ENCODE assay signal across 26 cellular contexts in the genomic region with DNA sequence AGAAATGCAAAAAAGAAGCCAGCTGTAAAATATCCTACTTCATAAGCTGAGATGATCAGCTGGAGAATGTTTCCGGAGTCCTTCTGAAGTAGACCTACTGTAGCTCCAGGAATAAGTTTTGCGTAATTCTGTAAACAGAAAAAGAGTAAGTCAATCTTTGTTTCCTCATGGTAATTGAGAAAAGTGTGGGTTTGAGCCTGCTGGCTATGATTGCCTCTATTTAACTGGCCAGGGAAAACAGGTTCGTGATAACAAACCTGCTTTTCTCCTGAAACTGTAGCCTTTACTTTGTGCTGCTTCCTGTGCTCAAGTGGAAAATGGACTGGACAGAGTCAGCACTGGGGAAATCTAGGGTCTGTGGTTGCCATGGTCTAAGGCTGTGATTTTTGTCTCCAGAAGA. TPM values are rescaled to one million over a fixed set of nuclear protein-coding genes. Genes with fewer than 3 reads are reported as not detected.
DNase-seq lines count a peak whose midpoint lies in the region; ATAC-seq and TF ChIP-seq lines count a peak whose summit lies in the region.
"Had no signal": no experiment of that assay in that cellular context is flagged by ENCODE, and none has a peak within 500 bp of the region (broad histone marks: within the 10 kb centered on the region; RNA-seq: fewer than 3 reads in every experiment).

No MANE protein-coding gene starts in this region.

- no peak overlapping the region for H3K4me3 Mint-ChIP-seq in nephron
- no peak overlapping the region for H3K4me3 Mint-ChIP-seq in activated T-helper 1 cell treated with anti-CD3 and anti-CD28 coated beads, Interleukin-12 subunit alpha, Interleukin-12 subunit beta, Interleukin-2, Interleukin-4 antibody, amounts not matched to agents 30 ng/mL and 10 ng/mL and 1 ng/mL, durations not matched to agents 14 hours and 24 hours and 36 hours
- H3K4me3 Mint-ChIP-seq: activated CD4-positive, alpha-beta T cell treated with anti-CD3 and anti-CD28 coated beads for 36 hours; activated T-cell treated with anti-CD3 and anti-CD28 coated beads, Interleukin-2, amount 50 U/mL, for 72 hours; CD14-positive monocyte; central memory CD8-positive, alpha-beta T cell; naive thymus-derived CD8-positive, alpha-beta T cell; T-cell had no signal

- POLR2A ChIA-PET in AG04450 (lab: Yijun Ruan, JAX) (no interaction called here), Panc1 (lab: Charles Lee) (no interaction called here)

- TF ChIP-seq CTCF in AG04450 (IDR thresholded peaks at IDR 0.05; ENCODE audit: low read depth, low read length) (no peak), Panc1 (IDR thresholded peaks at IDR 0.05) (no peak), fibroblast of pulmonary artery (IDR thresholded peaks at IDR 0.05; ENCODE audit: low read length, missing control alignments) (no peak), nephron (IDR thresholded peaks at IDR 0.05; ENCODE audit: unreplicated experiment in 3 of 3) (no peak), esophagus muscularis mucosa (IDR thresholded peaks at IDR 0.05) (no peak)

- WGBS in esophagus muscularis mucosa = 78% methylated on average over 3 of the region's 3 CpGs

- H3K27me3 ChIP-seq in AG04450 (ENCODE audit: control insufficient read depth, insufficient read depth, low read length) (peaks cover 4% of the 10 kb centered on the region), Panc1 (ENCODE audit: control insufficient read depth, insufficient read depth, low read length) (no peaks in the 10 kb centered on the region), esophagus muscularis mucosa (no peaks in the 10 kb centered on the region)
- H3K27me3 ChIP-seq: gastroesophageal sphincter, sigmoid colon had no signal

- H3K36me3 ChIP-seq in Panc1 (ENCODE audit: control insufficient read depth, insufficient read depth, low read length) = no peaks in the 10 kb centered on the region
- H3K36me3 ChIP-seq in esophagus muscularis mucosa = no peaks in the 10 kb centered on the region
- H3K36me3 ChIP-seq: gastroesophageal sphincter, sigmoid colon had no signal

- no peak for ATAC-seq in Panc1
- no peak for ATAC-seq in HG03025 (IDR thresholded peaks at IDR 0.05; ENCODE audit: low FRiP score, unreplicated experiment)
- no peak for ATAC-seq in GM18870 (IDR thresholded peaks at IDR 0.05; ENCODE audit: unreplicated experiment)
- ATAC-seq: activated CD4-positive, alpha-beta T cell treated with anti-CD3 and anti-CD28 coated beads for 36 hours; activated T-cell treated with anti-CD3 and anti-CD28 coated beads, Interleukin-2, amount 50 U/mL, for 72 hours; gastroesophageal sphincter; naive thymus-derived CD8-positive, alpha-beta T cell; T-cell had no signal

- H3K9me3 Mint-ChIP-seq in nephron = no peaks in the 10 kb centered on the region
- H3K9me3 Mint-ChIP-seq in activated T-helper 1 cell treated with anti-CD3 and anti-CD28 coated beads, Interleukin-12 subunit alpha, Interleukin-12 subunit beta, Interleukin-2, Interleukin-4 antibody, amounts not matched to agents 30 ng/mL and 10 ng/mL and 1 ng/mL, durations not matched to agents 14 hours and 24 hours and 36 hours = no peaks in the 10 kb centered on the region
- H3K9me3 Mint-ChIP-seq: activated T-cell treated with anti-CD3 and anti-CD28 coated beads, Interleukin-2, amount 50 U/mL, for 72 hours; central memory CD8-positive, alpha-beta T cell; naive thymus-derived CD8-positive, alpha-beta T cell; T-cell had no signal

- H3K36me3 Mint-ChIP-seq in nephron (ENCODE audit: low read depth) = no peaks in the 10 kb centered on the region
- no peaks in the 10 kb centered on the region for H3K36me3 Mint-ChIP-seq in activated T-helper 1 cell treated with anti-CD3 and anti-CD28 coated beads, Interleukin-12 subunit alpha, Interleukin-12 subunit beta, Interleukin-2, Interleukin-4 antibody, amounts not matched to agents 30 ng/mL and 10 ng/mL and 1 ng/mL, durations not matched to agents 14 hours and 24 hours and 36 hours (ENCODE audit: low read depth)
- H3K36me3 Mint-ChIP-seq: CD14-positive monocyte; naive thymus-derived CD8-positive, alpha-beta T cell; T-cell had no signal

- no peak overlapping the region for H3K27ac ChIP-seq in AG04450 (ENCODE audit: low read depth, low read length)
- peak overlapping the region; percentile 54; the same call in 1 of the 2 replicates for H3K27ac ChIP-seq in Panc1 (ENCODE audit: low read length)
- H3K27ac ChIP-seq in esophagus muscularis mucosa (replicated peaks in 1 of 4) = no peak overlapping the region
- H3K27ac ChIP-seq: gastroesophageal sphincter, parathyroid adenoma had no signal

- intact Hi-C loops in Panc1 (cut with micrococcal nuclease; ENCODE audit: unreplicated experiment) (no loop called here), esophagus muscularis mucosa (cut with DNase I) (no loop called here)
- intact Hi-C loops in activated T-helper 1 cell treated with anti-CD3 and anti-CD28 coated beads, Interleukin-12 subunit alpha, Interleukin-12 subunit beta, Interleukin-2, Interleukin-4 antibody, amounts not matched to agents 30 ng/mL and 10 ng/mL and 1 ng/mL, durations not matched to agents 14 hours and 24 hours and 36 hours (cut with micrococcal nuclease) = no loop called here

- no peak overlapping the region for H3K4me3 ChIP-seq in AG04450 (ENCODE audit: low read depth, low read length)
- H3K4me3 ChIP-seq in Panc1 (ENCODE audit: low read depth in 2 of 2, low read length in 2 of 2) = no peak overlapping the region
- H3K4me3 ChIP-seq in fibroblast of pulmonary artery (replicated peaks; ENCODE audit: low read depth, low read length) = no peak overlapping the region
- H3K4me3 ChIP-seq in esophagus muscularis mucosa = no peak overlapping the region
- H3K4me3 ChIP-seq: gastroesophageal sphincter, sigmoid colon had no signal

- CTCF ChIA-PET in AG04450 (lab: Charles Lee) = interaction anchor here (0.9 to 1.2 kb wide), 2 partner anchors 110 to 287 kb away, joined by 3 to 6 read pairs; no protein-coding TSS in a partner anchor
- CTCF ChIA-PET in Panc1 (lab: Charles Lee) = no interaction called here

- H3K9me3 ChIP-seq in AG04450 (ENCODE audit: control insufficient read depth, insufficient read depth, low read length) (no peaks in the 10 kb centered on the region), Panc1 (ENCODE audit: control insufficient read depth, insufficient read depth, low read depth, low read length) (no peaks in the 10 kb centered on the region), esophagus muscularis mucosa (no peaks in the 10 kb centered on the region)
- H3K9me3 ChIP-seq: gastroesophageal sphincter, sigmoid colon had no signal

- no peak for TF ChIP-seq EP300 in esophagus muscularis mucosa (IDR thresholded peaks at IDR 0.05)

- DNase-seq in AG04450 (ENCODE audit: low read depth, low spot score) (peak; percentile 6), Panc1 (ENCODE audit: low read depth, low spot score) (no peak), fibroblast of pulmonary artery (ENCODE audit: low read depth) (peak; percentile 48), esophagus muscularis mucosa (ENCODE audit: extremely low spot score) (no peak)
- DNase-seq in activated T-helper 1 cell treated with anti-CD3 and anti-CD28 coated beads, Interleukin-12 subunit alpha, Interleukin-12 subunit beta, Interleukin-2, Interleukin-4 antibody, amounts not matched to agents 30 ng/mL and 10 ng/mL and 1 ng/mL, durations not matched to agents 14 hours and 24 hours and 36 hours (ENCODE audit: low spot score) = no peak
- DNase-seq: activated CD4-positive, alpha-beta T cell treated with anti-CD3 and anti-CD28 coated beads for 36 hours; activated naive CD4-positive, alpha-beta T cell treated with anti-CD3 and anti-CD28 coated beads, Interleukin-2, amount 50 U/mL, for 16 hours; activated T-cell treated with anti-CD3 and anti-CD28 coated beads, Interleukin-2, amount 50 U/mL, for 72 hours; anterior cingulate cortex; GOT3; kidney; naive thymus-derived CD8-positive, alpha-beta T cell; NCI-H1436 treated with DMSO at 0.1 percent for 48 hours; NCI-H524 treated with DMSO at 0.1 percent for 48 hours; sigmoid colon; T-cell had no signal

- TF ChIP-seq POLR2A in esophagus muscularis mucosa (IDR thresholded peaks at IDR 0.05; ENCODE audit: low read depth) = no peak

- BruUV-seq in Panc1 (replicated peaks; lab: Mats Ljungman, UMichigan) = no TSS peak

- H3K4me1 ChIP-seq in Panc1 (ENCODE audit: control insufficient read depth, insufficient read depth, low read length) (peaks cover 4% of the 10 kb centered on the region), esophagus muscularis mucosa (no peaks in the 10 kb centered on the region)
- H3K4me1 ChIP-seq: gastroesophageal sphincter, parathyroid adenoma, sigmoid colon had no signal

- peaks cover 28% of the 10 kb centered on the region for H3K4me1 Mint-ChIP-seq in nephron
- no peaks in the 10 kb centered on the region for H3K4me1 Mint-ChIP-seq in activated T-helper 1 cell treated with anti-CD3 and anti-CD28 coated beads, Interleukin-12 subunit alpha, Interleukin-12 subunit beta, Interleukin-2, Interleukin-4 antibody, amounts not matched to agents 30 ng/mL and 10 ng/mL and 1 ng/mL, durations not matched to agents 14 hours and 24 hours and 36 hours (ENCODE audit: low read depth)
- H3K4me1 Mint-ChIP-seq: CD14-positive monocyte; central memory CD8-positive, alpha-beta T cell; naive thymus-derived CD8-positive, alpha-beta T cell; T-cell had no signal

- H3K27ac Mint-ChIP-seq in nephron = peak overlapping the region; percentile 41 to 73 (median 53)
- H3K27ac Mint-ChIP-seq in activated T-helper 1 cell treated with anti-CD3 and anti-CD28 coated beads, Interleukin-12 subunit alpha, Interleukin-12 subunit beta, Interleukin-2, Interleukin-4 antibody, amounts not matched to agents 30 ng/mL and 10 ng/mL and 1 ng/mL, durations not matched to agents 14 hours and 24 hours and 36 hours = no peak overlapping the region
- H3K27ac Mint-ChIP-seq: activated CD4-positive, alpha-beta T cell treated with anti-CD3 and anti-CD28 coated beads for 36 hours; activated T-cell treated with anti-CD3 and anti-CD28 coated beads, Interleukin-2, amount 50 U/mL, for 72 hours; CD14-positive monocyte; naive thymus-derived CD8-positive, alpha-beta T cell; T-cell had no signal

- H3K27me3 Mint-ChIP-seq in nephron (ENCODE audit: low read depth) = no peaks in the 10 kb centered on the region
- H3K27me3 Mint-ChIP-seq in activated T-helper 1 cell treated with anti-CD3 and anti-CD28 coated beads, Interleukin-12 subunit alpha, Interleukin-12 subunit beta, Interleukin-2, Interleukin-4 antibody, amounts not matched to agents 30 ng/mL and 10 ng/mL and 1 ng/mL, durations not matched to agents 14 hours and 24 hours and 36 hours (ENCODE audit: insufficient read depth) = peaks cover 19% of the 10 kb centered on the region

- in situ Hi-C loops in Panc1 (cut with HindIII; ENCODE audit: low pct_unique_long_range_greater_than_20kb, low sequenced_read_pairs) = no loop called here

RNA-seq across cellular contexts. Expression of gene ITGB6, which starts 58.1 kb away (rescaled TPM):
- polyA plus RNA-seq in AG04450 (2011; rRNA removed) = not detected in 2 replicates
- not detected in 2 replicates for polyA minus RNA-seq in AG04450 (2011; rRNA and poly(A)+ RNA removed)
- 0.08 TPM for total RNA-seq in Panc1 (2021; ENCODE audit: unreplicated experiment)
- not detected for polyA plus RNA-seq in Panc1 (2012; ENCODE audit: insufficient read length)
- total RNA-seq in activated T-helper 1 cell treated with anti-CD3 and anti-CD28 coated beads, Interleukin-12 subunit alpha, Interleukin-12 subunit beta, Interleukin-2, Interleukin-4 antibody, amounts not matched to agents 30 ng/mL and 10 ng/mL and 1 ng/mL, durations not matched to agents 14 hours and 24 hours and 36 hours = not detected in 2 replicates
- total RNA-seq in esophagus muscularis mucosa = 1 to 10 TPM in 1 of 4 donors, under 1 TPM in 1, not detected in 2; 0.17 to 3.4 TPM
- total RNA-seq: activated CD4-positive, alpha-beta T cell treated with anti-CD3 and anti-CD28 coated beads for 36 hours; activated CD8-positive, alpha-beta memory T cell treated with anti-CD3 and anti-CD28 coated beads for 36 hours; activated T-cell treated with anti-CD3 and anti-CD28 coated beads, Interleukin-2, amount 50 U/mL, for 72 hours; mesenteric fat pad; naive thymus-derived CD8-positive, alpha-beta T cell; sigmoid colon; subcutaneous adipose tissue had no signal
- polyA plus RNA-seq: CD14-positive monocyte; naive thymus-derived CD8-positive, alpha-beta T cell had no signal

Comparison
In these comparisons a context has a peak if more than half of its experiments do, and no peak if none do; other contexts are left out.
1. DNase-seq: peak in AG04450 (single experiment) and fibroblast of pulmonary artery (single experiment); none in Panc1 (single experiment), activated T-helper 1 cell treated with anti-CD3 and anti-CD28 coated beads, Interleukin-12 subunit alpha, Interleukin-12 subunit beta, Interleukin-2, Interleukin-4 antibody, amounts not matched to agents 30 ng/mL and 10 ng/mL and 1 ng/mL, durations not matched to agents 14 hours and 24 hours and 36 hours (single experiment) and esophagus muscularis mucosa (single experiment).